In genomic region chr16:84278333-84278732, GRCh38 we compare ENCODE assay signal across 1 cellular context.
TF ChIP-seq lines count a peak whose summit lies in the region.

No MANE protein-coding gene starts in this region.

TF ChIP-seq in GM23338, 12 proteins besides CTCF, POLR2A, EP300 and RAD21 (continued from another document):
- no peak for TF ChIP-seq ETS1 (IDR thresholded peaks at IDR 0.05)
- no peak for TF ChIP-seq ZNF462 (CRISPR knock-in tag; IDR thresholded peaks at IDR 0.05)
- TF ChIP-seq NANOG (IDR thresholded peaks at IDR 0.05; ENCODE audit: borderline replicate concordance) = no peak
- TF ChIP-seq REST (IDR thresholded peaks at IDR 0.05; ENCODE audit: unreplicated experiment) = no peak
- no peak for TF ChIP-seq JUNB (IDR thresholded peaks at IDR 0.05; ENCODE audit: unreplicated experiment)
- TF ChIP-seq CREB1 (CRISPR knock-in tag; IDR thresholded peaks at IDR 0.05; ENCODE audit: low read depth) = no peak
- TF ChIP-seq EZH2 (IDR thresholded peaks at IDR 0.05; ENCODE audit: low read depth, unreplicated experiment) = no peak
- TF ChIP-seq STAT1 (IDR thresholded peaks at IDR 0.05; ENCODE audit: unreplicated experiment) = no peak
- no peak for TF ChIP-seq ZNF331 (CRISPR knock-in tag; IDR thresholded peaks at IDR 0.05; ENCODE audit: low read depth)
TF ChIP-seq in GM23338: peak in this region for 0.
